Comparison of ENCODE assay signal across 13 cellular contexts in the genomic region with DNA sequence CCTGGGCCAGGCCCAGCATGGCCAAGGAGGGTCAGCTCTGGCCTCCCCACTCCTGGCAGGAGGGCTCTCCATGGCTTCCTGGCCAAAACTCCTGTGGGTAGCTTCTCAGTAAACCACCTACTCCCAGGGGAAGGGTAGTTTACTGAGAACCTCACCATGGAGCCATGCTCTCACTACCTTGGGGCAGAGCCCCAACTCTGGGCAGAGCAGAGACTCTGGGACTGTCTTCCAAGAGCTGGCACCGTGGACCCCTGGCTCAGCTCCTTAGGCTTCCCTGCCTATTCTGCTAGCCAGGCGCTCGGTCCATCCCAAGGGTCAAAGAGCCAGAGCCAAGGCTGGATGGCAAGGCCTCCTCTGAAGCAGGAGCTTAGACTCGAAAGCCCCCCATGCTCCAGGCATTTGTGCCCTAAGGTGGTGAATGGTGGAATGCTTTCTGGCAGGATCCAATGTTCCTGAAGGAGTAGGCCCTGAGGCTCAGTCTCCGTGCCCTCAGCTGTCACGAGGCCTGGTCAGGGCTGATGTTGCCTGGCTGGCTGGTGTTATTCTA. TPM values are rescaled to one million over a fixed set of nuclear protein-coding genes. Genes with fewer than 3 reads are reported as not detected.
A peak's percentile ranks its signal among the peaks of the same experiment; 100 is the strongest.
DNase-seq lines count a peak whose midpoint lies in the region; ATAC-seq and TF ChIP-seq lines count a peak whose summit lies in the region.
"Had no signal": no experiment of that assay in that cellular context is flagged by ENCODE, and none has a peak within 500 bp of the region (broad histone marks: within the 10 kb centered on the region; RNA-seq: fewer than 3 reads in every experiment).

No MANE protein-coding gene starts in this region.

- ATAC-seq in left cardiac atrium, result no peak
- ATAC-seq in right cardiac atrium, result no peak
- ATAC-seq in lower lobe of right lung, result no peak
- no peak for ATAC-seq in upper lobe of right lung
- no peak for ATAC-seq in HG02840 (IDR thresholded peaks at IDR 0.05; ENCODE audit: low FRiP score, unreplicated experiment)
- ATAC-seq: pancreas, SK-N-SH treated with all-trans-retinoic acid at 6 μM for 48 hours had no signal

- intact Hi-C loops in left cardiac atrium (cut with DNase I), result no loop called here
- intact Hi-C loops in right cardiac atrium (cut with DNase I), result no loop called here
- intact Hi-C loops in lower lobe of right lung (cut with DNase I), result no loop called here
- intact Hi-C loops in upper lobe of right lung (cut with DNase I), result loop anchor here (10.0 kb wide), 1 partner anchor 89 kb away; no protein-coding TSS in a partner anchor

- no peak overlapping the region for H2AFZ ChIP-seq in hepatocyte
- no peak overlapping the region for H2AFZ ChIP-seq in smooth muscle cell (ENCODE audit: low read depth)

- H3K9ac ChIP-seq in smooth muscle cell (ENCODE audit: low read depth), result no peak overlapping the region

- H3K27ac ChIP-seq in right cardiac atrium (ENCODE audit: low read length), result no peak overlapping the region
- no peak overlapping the region for H3K27ac ChIP-seq in lower lobe of right lung
- H3K27ac ChIP-seq in upper lobe of right lung, result no peak overlapping the region
- no peak overlapping the region for H3K27ac ChIP-seq in hepatocyte
- H3K27ac ChIP-seq in smooth muscle cell (ENCODE audit: low read depth), result no peak overlapping the region
- H3K27ac ChIP-seq: C4-2B, pancreas had no signal

- H3K27me3 ChIP-seq in right cardiac atrium (ENCODE audit: control insufficient read depth, insufficient read depth) (no peaks in the 10 kb centered on the region), lower lobe of right lung (ENCODE audit: low read depth) (no peaks in the 10 kb centered on the region), upper lobe of right lung (no peaks in the 10 kb centered on the region), hepatocyte (no peaks in the 10 kb centered on the region), smooth muscle cell (ENCODE audit: low read depth) (no peaks in the 10 kb centered on the region)
- H3K27me3 ChIP-seq: pancreas had no signal

- 90% methylated on average over 6 of the region's 6 CpGs for WGBS in right cardiac atrium
- 93% methylated on average over 6 of the region's 6 CpGs for WGBS in hepatocyte (ENCODE audit: low lambda C conversion rate, missing lambda C conversion rate)
- 91% methylated on average over 6 of the region's 6 CpGs for WGBS in smooth muscle cell (ENCODE audit: low lambda C conversion rate)

- H3K4me3 ChIP-seq in right cardiac atrium (ENCODE audit: low read length) (no peak overlapping the region), lower lobe of right lung (no peak overlapping the region), upper lobe of right lung (no peak overlapping the region), hepatocyte (no peak overlapping the region), smooth muscle cell (no peak overlapping the region)
- H3K4me3 ChIP-seq: pancreas had no signal

- H3K4me2 ChIP-seq in hepatocyte (no peak overlapping the region), smooth muscle cell (no peak overlapping the region)

- H3K79me2 ChIP-seq in hepatocyte (peaks cover 2% of the 10 kb centered on the region), smooth muscle cell (ENCODE audit: low read depth) (peaks cover 5% of the 10 kb centered on the region)

- peaks cover 49% of the 10 kb centered on the region for H3K36me3 ChIP-seq in lower lobe of right lung
- H3K36me3 ChIP-seq in upper lobe of right lung, result peaks cover 24% of the 10 kb centered on the region
- H3K36me3 ChIP-seq in hepatocyte (replicated peaks; ENCODE audit: insufficient read depth, low read depth), result no peaks in the 10 kb centered on the region
- no peaks in the 10 kb centered on the region for H3K36me3 ChIP-seq in smooth muscle cell (ENCODE audit: low read depth)

- peaks cover 2% of the 10 kb centered on the region for H3K4me1 ChIP-seq in right cardiac atrium (ENCODE audit: control insufficient read depth, insufficient read depth, low read length)
- H3K4me1 ChIP-seq in lower lobe of right lung, result peaks cover 32% of the 10 kb centered on the region
- H3K4me1 ChIP-seq in upper lobe of right lung, result peaks cover 16% of the 10 kb centered on the region
- H3K4me1 ChIP-seq in hepatocyte (ENCODE audit: insufficient read depth), result no peaks in the 10 kb centered on the region
- no peaks in the 10 kb centered on the region for H3K4me1 ChIP-seq in smooth muscle cell (ENCODE audit: low read depth)
- H3K4me1 ChIP-seq: pancreas had no signal

- TF ChIP-seq CTCF in lower lobe of right lung (IDR thresholded peaks at IDR 0.05) (no peak), upper lobe of right lung (IDR thresholded peaks at IDR 0.05) (no peak), hepatocyte (IDR thresholded peaks at IDR 0.05; ENCODE audit: poor library complexity) (no peak), smooth muscle cell (IDR thresholded peaks at IDR 0.05; ENCODE audit: borderline replicate concordance, insufficient read depth, poor library complexity, severe bottlenecking) (no peak)

- H3K9me2 ChIP-seq in hepatocyte (replicated peaks; ENCODE audit: insufficient read depth), result no peaks in the 10 kb centered on the region

- H3F3A ChIP-seq in smooth muscle cell (ENCODE audit: low read depth), result no peaks in the 10 kb centered on the region

- H3K9me3 ChIP-seq in right cardiac atrium (ENCODE audit: control insufficient read depth, low read length) (no peaks in the 10 kb centered on the region), lower lobe of right lung (no peaks in the 10 kb centered on the region), upper lobe of right lung (no peaks in the 10 kb centered on the region), hepatocyte (ENCODE audit: low read depth) (no peaks in the 10 kb centered on the region), smooth muscle cell (replicated peaks; ENCODE audit: low read depth) (no peaks in the 10 kb centered on the region)
- H3K9me3 ChIP-seq: pancreas had no signal

- H4K20me1 ChIP-seq in hepatocyte (ENCODE audit: insufficient read depth, poor library complexity, severe bottlenecking), result peaks cover 2% of the 10 kb centered on the region
- peaks cover 100% of the 10 kb centered on the region for H4K20me1 ChIP-seq in smooth muscle cell (ENCODE audit: low read depth)

- DNase-seq in left cardiac atrium, result peak; percentile 12
- no peak for DNase-seq in right cardiac atrium
- peak; percentile 24 to 25 for DNase-seq in activated T-cell treated with anti-CD3 and anti-CD28 coated beads, Interleukin-2, amount 50 U/mL, for 48 hours
- DNase-seq in lower lobe of right lung, result peak; percentile 35
- DNase-seq in upper lobe of right lung, result peak; percentile 57
- DNase-seq in hepatocyte (ENCODE audit: low spot score), result no peak
- no peak for DNase-seq in smooth muscle cell (lab: John Stamatoyannopoulos, UW; ENCODE audit: unreplicated experiment)
- DNase-seq: KBM-7, NCI-H1694 had no signal

RNA-seq across cellular contexts. Expression of gene TCF7, which starts 19.6 kb away (rescaled TPM):
- 1 to 10 TPM; 2.4 to 3.3 TPM for total RNA-seq in left cardiac atrium
- total RNA-seq in right cardiac atrium, result 1 to 10 TPM; 1.3 to 4.0 (median 3.4) TPM
- 4.4 TPM for polyA plus RNA-seq in right cardiac atrium
- 5.7 TPM for total RNA-seq in lower lobe of right lung
- total RNA-seq in upper lobe of right lung, result 7.0 TPM
- total RNA-seq in hepatocyte, result 5.1 and 7.5 TPM in 2 replicates
- polyA plus RNA-seq in hepatocyte, result 5.7 and 8.1 TPM in 2 replicates
- 1.8 and 3.2 TPM in 2 replicates for total RNA-seq in smooth muscle cell
- polyA plus RNA-seq in smooth muscle cell, result 3.4 and 10.8 TPM in 2 replicates

RNA-seq across cellular contexts. Expression of gene SKP1, which starts 42.7 kb away (rescaled TPM):
- total RNA-seq in left cardiac atrium (100 to 1,000 TPM; 391 to 436 TPM), right cardiac atrium (100 to 1,000 TPM; 459 to 523 (median 498) TPM), lower lobe of right lung (249 TPM), upper lobe of right lung (234 TPM), hepatocyte (500 and 543 TPM in 2 replicates), smooth muscle cell (620 and 658 TPM in 2 replicates)
- polyA plus RNA-seq in right cardiac atrium (698 TPM), hepatocyte (719 and 723 TPM in 2 replicates), smooth muscle cell (735 and 739 TPM in 2 replicates)

Comparison
In these comparisons a context has a peak if more than half of its experiments do, and no peak if none do; other contexts are left out.
1. DNase-seq: peak in left cardiac atrium (single experiment), activated T-cell treated with anti-CD3 and anti-CD28 coated beads, Interleukin-2, amount 50 U/mL, for 48 hours (2 of 2), lower lobe of right lung (single experiment) and upper lobe of right lung (single experiment); none in right cardiac atrium (0 of 3), hepatocyte (single experiment) and smooth muscle cell (single experiment).